8 cellular contexts compared by ENCODE assay signal in genomic region chr10:59905735-59906416, GRCh38. TPM values are rescaled to one million over a fixed set of nuclear protein-coding genes. Genes with fewer than 3 reads are reported as not detected.
DNase-seq lines count a peak whose midpoint lies in the region; ATAC-seq and TF ChIP-seq lines count a peak whose summit lies in the region.

No MANE protein-coding gene starts in this region.

- under 1% methylated on average over 48 of the region's 56 CpGs for whole genome bisulfite sequencing in mesenchymal stem cell

- peak overlapping the region; percentile 85 for H2AFZ ChIP-seq in PC-9
- peak overlapping the region; percentile 6 for H2AFZ ChIP-seq in mesenchymal stem cell (ENCODE audit: low read depth, low read length)

- H3K27ac ChIP-seq in PC-9 (peak overlapping the region; percentile 97), mesenchymal stem cell (ENCODE audit: low read length, poor library complexity, severe bottlenecking) (peak overlapping the region; percentile 58), tibial artery (peak overlapping the region; percentile 91 to 99)

- H3K4ac ChIP-seq in mesenchymal stem cell (ENCODE audit: low read depth in 1 of 2, low read length in 2 of 2), result peak overlapping the region in 1 of 2 experiments; percentile 81

- H3K9me2 ChIP-seq in PC-9 (ENCODE audit: insufficient read depth), result no peaks in the 10 kb centered on the region

- no peaks in the 10 kb centered on the region for H3K27me3 ChIP-seq in H7 (ENCODE audit: control insufficient read depth, insufficient read depth, low read length)
- no peaks in the 10 kb centered on the region for H3K27me3 ChIP-seq in PC-9 (ENCODE audit: insufficient read depth, low read depth)
- H3K27me3 ChIP-seq in mesenchymal stem cell (ENCODE audit: control insufficient read depth in 1 of 2, insufficient read depth in 1 of 2, low read length in 2 of 2), result no peaks in the 10 kb centered on the region
- no peaks in the 10 kb centered on the region for H3K27me3 ChIP-seq in tibial artery

- H3K79me1 ChIP-seq in mesenchymal stem cell (replicated peaks; ENCODE audit: low read length, poor library complexity, severe bottlenecking), result peaks cover 2% of the 10 kb centered on the region

- peak overlapping the region; percentile 86 for H2BK15ac ChIP-seq in mesenchymal stem cell (ENCODE audit: low read depth, poor library complexity, severe bottlenecking)

- H3K4me3 ChIP-seq in H7 (ENCODE audit: insufficient read depth, low read depth, low read length) (peak overlapping the region; percentile 97), PC-9 (peak overlapping the region; percentile 94), choroid plexus epithelial cell (ENCODE audit: low read depth, low read length) (peak overlapping the region; percentile 87), mesenchymal stem cell (ENCODE audit: insufficient read depth in 1 of 2, low read depth in 1 of 2, low read length in 2 of 2) (peak overlapping the region; percentile 93 to 95), tibial artery (peak overlapping the region; percentile 83 to 98)

- TF ChIP-seq CTCF in PC-9 (conservative IDR thresholded peaks at IDR 0.05) (no peak), choroid plexus epithelial cell (conservative IDR thresholded peaks at IDR 0.05; ENCODE audit: low read depth, low read length) (no peak), tibial artery (IDR thresholded peaks at IDR 0.05) (no peak)

- H2BK120ac ChIP-seq in mesenchymal stem cell (ENCODE audit: low read depth, low read length), result peak overlapping the region; percentile 57

- H3K18ac ChIP-seq in mesenchymal stem cell (ENCODE audit: low read depth in 1 of 2, low read length in 2 of 2), result peak overlapping the region; percentile 58 to 82

- H3K9me3 ChIP-seq in PC-9 (ENCODE audit: insufficient read depth, low read depth) (no peaks in the 10 kb centered on the region), mesenchymal stem cell (ENCODE audit: control insufficient read depth, low read length) (no peaks in the 10 kb centered on the region), tibial artery (no peaks in the 10 kb centered on the region)

- H2AK5ac ChIP-seq in mesenchymal stem cell (ENCODE audit: low read length, severe bottlenecking), result no peak overlapping the region

- peaks cover 53% of the 10 kb centered on the region for H3K79me2 ChIP-seq in PC-9 (ENCODE audit: low read depth)

- no peak overlapping the region for H4K91ac ChIP-seq in mesenchymal stem cell (ENCODE audit: low read length)

- POLR2A ChIA-PET in PC-9 (lab: Charles Lee; ENCODE audit: unreplicated experiment), result interaction anchor here (0.6 kb wide), 4 partner anchors 59 to 1733 kb away, joined by 3 to 5 read pairs (median 4); no protein-coding TSS in a partner anchor

- ATAC-seq in GM21528 (IDR thresholded peaks at IDR 0.05; ENCODE audit: low FRiP score, unreplicated experiment), result no peak

- peaks cover 29% of the 10 kb centered on the region for H4K20me1 ChIP-seq in PC-9 (ENCODE audit: insufficient read depth)

- peak overlapping the region in 1 of 2 experiments; percentile 57 for H3K23ac ChIP-seq in mesenchymal stem cell (ENCODE audit: low read length in 2 of 2)

- TSS peak; percentile 20 for BruUV-seq in PC-9 (replicated peaks; lab: Mats Ljungman, UMichigan)

- no peak overlapping the region for H2BK12ac ChIP-seq in mesenchymal stem cell (ENCODE audit: low read length in 2 of 2)

- peaks cover 26% of the 10 kb centered on the region for H3F3A ChIP-seq in PC-9 (ENCODE audit: insufficient read depth, low read depth)

- intact Hi-C loops in PC-9 (cut with micrococcal nuclease; ENCODE audit: unreplicated experiment) (loop anchor here (1.0 to 5.0 kb wide), 6 partner anchors 41 to 280 kb away; no protein-coding TSS in a partner anchor), tibial artery (cut with DNase I; ENCODE audit: low total_unique reads) (no loop called here), posterior vena cava (cut with DNase I) (loop anchor here (10.0 kb wide), 2 partner anchors 61 to 281 kb away; no protein-coding TSS in a partner anchor)

- CTCF ChIA-PET in PC-9 (lab: Charles Lee), result interaction anchor here (0.6 to 3.3 kb wide), 4 partner anchors 12 to 124 kb away, joined by 3 to 15 read pairs (median 4); no protein-coding TSS in a partner anchor

- peak; percentile 48 for DNase-seq in H7
- DNase-seq in PC-9, result no peak
- no peak for DNase-seq in choroid plexus epithelial cell (ENCODE audit: low read depth)
- peak; percentile 14 for DNase-seq in mesenchymal stem cell
- DNase-seq in tibial artery, result no peak
- no peak for DNase-seq in posterior vena cava (ENCODE audit: low spot score)
- no peak for DNase-seq in cerebellum (ENCODE audit: low spot score)

- H3K36me3 ChIP-seq in H7 (replicated peaks; ENCODE audit: control insufficient read depth, insufficient read depth, low read length) (no peaks in the 10 kb centered on the region), PC-9 (ENCODE audit: low read depth) (peaks cover 19% of the 10 kb centered on the region; the same call in 1 of the 2 replicates), mesenchymal stem cell (ENCODE audit: control insufficient read depth in 1 of 2, insufficient read depth in 2 of 2, low read depth in 1 of 2, low read length in 2 of 2) (no peaks in the 10 kb centered on the region), tibial artery (peaks cover 0 to 3% (median 0%) of the 10 kb centered on the region in 3 donors)

- peak overlapping the region; percentile 31 for H4K8ac ChIP-seq in mesenchymal stem cell (ENCODE audit: low read length)

- H3K9ac ChIP-seq in mesenchymal stem cell (ENCODE audit: low read length), result peak overlapping the region; percentile 94

- no peak overlapping the region for H2BK5ac ChIP-seq in mesenchymal stem cell (ENCODE audit: low read depth, low read length, poor library complexity, severe bottlenecking)

- H3K4me2 ChIP-seq in PC-9 (peak overlapping the region; percentile 95), mesenchymal stem cell (ENCODE audit: low read length, poor library complexity, severe bottlenecking) (peak overlapping the region; percentile 81)

- H3K14ac ChIP-seq in mesenchymal stem cell (ENCODE audit: low read length in 2 of 2), result peak overlapping the region; percentile 58 to 61

- H3K4me1 ChIP-seq in PC-9 (replicated peaks; ENCODE audit: insufficient read depth) (peaks cover 60% of the 10 kb centered on the region), mesenchymal stem cell (ENCODE audit: control insufficient read depth, insufficient read depth, low read depth, low read length) (peaks cover 4% of the 10 kb centered on the region), tibial artery (peaks cover 0 to 57% (median 26%) of the 10 kb centered on the region in 4 donors)

RNA-seq across cellular contexts. Expression of gene CCDC6, which starts 0.5 kb away (rescaled TPM):
- 22.0 and 27.7 TPM in 2 replicates for total RNA-seq in H7 (2014; rRNA removed; shearing (Covaris generic))
- total RNA-seq in PC-9 (2021), result 66.2 and 91.9 TPM in 2 replicates
- 29.8 TPM for polyA plus RNA-seq in mesenchymal stem cell (2013, experiment 1 of 2)
- 30.0 TPM for polyA plus RNA-seq in mesenchymal stem cell (2013, experiment 2 of 2)
- 10 to 100 TPM; 60.4 to 64.3 TPM for total RNA-seq in posterior vena cava
- total RNA-seq in cerebellum, result 35.4 TPM

Comparison
In these comparisons a context has a peak if more than half of its experiments do, and no peak if none do; other contexts are left out.
1. DNase-seq: peak in H7 (single experiment) and mesenchymal stem cell (single experiment); none in PC-9 (0 of 2), choroid plexus epithelial cell (single experiment), tibial artery (0 of 2), posterior vena cava (single experiment) and cerebellum (single experiment).
2. Peak in every context shown above with its lines, with median percentiles within 50 percentile points of each other: H3K4me3 ChIP-seq and H3K27ac ChIP-seq.